8 cellular contexts compared by ENCODE assay signal in the genomic region with DNA sequence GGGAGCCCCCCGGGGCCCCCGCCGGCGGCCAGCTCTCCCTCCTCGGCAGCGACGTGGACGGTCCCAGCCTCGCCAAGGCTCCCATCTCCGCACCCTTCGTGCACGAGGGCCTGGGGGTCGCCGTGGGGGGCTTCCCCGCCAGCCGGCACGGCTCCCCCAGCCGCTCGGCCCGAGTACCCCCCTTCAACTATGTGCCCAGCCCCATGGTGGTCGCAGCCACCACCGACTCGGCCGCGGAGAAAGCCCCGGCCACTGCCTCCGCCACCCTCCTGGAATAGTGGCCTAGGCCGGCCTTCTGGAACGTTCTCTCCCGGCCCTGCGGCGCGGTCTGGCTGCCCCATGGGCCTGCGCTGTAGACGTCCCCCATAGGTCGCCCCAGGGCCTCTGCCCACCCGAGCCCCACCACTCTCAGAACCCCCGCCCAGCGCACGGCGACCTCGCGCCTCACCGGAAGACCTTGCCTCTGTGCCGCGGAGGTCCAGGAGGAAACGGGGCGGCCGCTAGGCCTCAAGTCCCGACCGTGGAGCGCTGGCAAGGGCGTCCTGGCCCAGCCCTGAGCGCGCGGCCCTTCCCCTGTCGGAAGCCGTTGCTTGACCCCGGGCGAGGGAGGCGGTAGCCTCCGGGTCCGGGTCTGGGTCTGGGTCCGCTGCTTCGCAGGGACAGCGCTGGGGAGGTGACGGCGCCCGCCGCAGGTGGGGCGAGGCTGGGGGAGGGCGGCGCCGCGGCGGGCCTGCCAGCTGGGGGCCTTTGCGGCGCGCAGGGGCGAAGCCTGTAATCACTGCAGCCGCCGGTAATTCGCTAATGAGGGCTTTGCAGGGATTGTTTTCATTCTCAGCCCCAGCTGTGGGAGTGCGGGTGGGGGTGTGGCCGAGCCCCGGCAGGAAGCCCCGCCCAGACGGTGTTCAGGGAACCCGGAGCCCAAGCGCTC. TPM values are rescaled to one million over a fixed set of nuclear protein-coding genes. Genes with fewer than 3 reads are reported as not detected.
A peak's percentile ranks its signal among the peaks of the same experiment; 100 is the strongest.
DNase-seq lines count a peak whose midpoint lies in the region; ATAC-seq and TF ChIP-seq lines count a peak whose summit lies in the region.

No MANE protein-coding gene starts in this region.

- peak; percentile 48 to 80 (median 68) for DNase-seq in CD4-positive, alpha-beta T cell
- DNase-seq in NCI-H1417 treated with DMSO at 0.1 percent for 48 hours (lab: John Stamatoyannopoulos, UW) = peak; percentile 78
- DNase-seq in activated CD4-positive, alpha-beta T cell treated with anti-CD3 and anti-CD28 coated beads, Interleukin-2, amount 50 U/mL, for 4 hours = peak; percentile 74
- peak; percentile 55 to 57 (median 57) for DNase-seq in effector memory CD8-positive, alpha-beta T cell
- DNase-seq in neural crest cell (ENCODE audit: low read depth, low spot score) = no peak
- DNase-seq in suprapubic skin (ENCODE audit: low spot score in 2 of 2) = no peak

- CTCF ChIA-PET in CD4-positive, alpha-beta T cell (lab: Charles Lee) = interaction anchor here (1.8 to 2.1 kb wide), 2 partner anchors 21 to 25 kb away, joined by 9 to 16 read pairs; a partner anchor contains a TSS

- no peaks in the 10 kb centered on the region for H3K9me3 ChIP-seq in CD4-positive, alpha-beta T cell (ENCODE audit: control insufficient read depth, low read length)
- H3K9me3 ChIP-seq in suprapubic skin = no peaks in the 10 kb centered on the region

- H3K27me3 ChIP-seq in CD4-positive, alpha-beta T cell (ENCODE audit: control insufficient read depth, insufficient read depth, low read length) = peaks cover 29% of the 10 kb centered on the region
- H3K27me3 ChIP-seq in suprapubic skin = peaks cover 89% of the 10 kb centered on the region

- H3K4me3 Mint-ChIP-seq in CD4-positive, alpha-beta T cell = peak overlapping the region; percentile 68
- H3K4me3 Mint-ChIP-seq in effector memory CD8-positive, alpha-beta T cell = peak overlapping the region; percentile 80 to 81
- H3K4me3 Mint-ChIP-seq in neural crest cell = peak overlapping the region; percentile 57

- H3K27me3 Mint-ChIP-seq in CD4-positive, alpha-beta T cell = no peaks in the 10 kb centered on the region
- H3K27me3 Mint-ChIP-seq in effector memory CD8-positive, alpha-beta T cell = peaks cover 0 to 18% of the 10 kb centered on the region in 2 donors
- peaks cover 55% of the 10 kb centered on the region for H3K27me3 Mint-ChIP-seq in neural crest cell (ENCODE audit: low read depth)

- POLR2A ChIA-PET in CD4-positive, alpha-beta T cell (lab: Charles Lee) = interaction anchor here (1.0 to 3.9 kb wide), 5 partner anchors 9 to 26 kb away, joined by 3 to 12 read pairs (median 8); a partner anchor contains a TSS

- TF ChIP-seq POLR2A in suprapubic skin (IDR thresholded peaks at IDR 0.05) = no peak

- peaks cover 5% of the 10 kb centered on the region for H3K36me3 Mint-ChIP-seq in CD4-positive, alpha-beta T cell (ENCODE audit: low read depth)
- H3K36me3 Mint-ChIP-seq in effector memory CD8-positive, alpha-beta T cell (ENCODE audit: insufficient read depth) = peaks cover 4% of the 10 kb centered on the region
- H3K36me3 Mint-ChIP-seq in neural crest cell (ENCODE audit: low read depth) = no peaks in the 10 kb centered on the region

- TF ChIP-seq CTCF in CD4-positive, alpha-beta T cell (IDR thresholded peaks at IDR 0.05) = no peak
- no peak for TF ChIP-seq CTCF in neural crest cell (conservative IDR thresholded peaks at IDR 0.05)
- TF ChIP-seq CTCF in suprapubic skin (IDR thresholded peaks at IDR 0.05) = no peak

- 1% methylated on average over 16 of the region's 90 CpGs for WGBS in suprapubic skin

- ATAC-seq in CD4-positive, alpha-beta T cell (ENCODE audit: poor library complexity) = peak; percentile 82
- ATAC-seq in effector memory CD8-positive, alpha-beta T cell (replicated peaks) = peak; percentile 61
- ATAC-seq in HG03139 (IDR thresholded peaks at IDR 0.05; ENCODE audit: unreplicated experiment) = no peak
- no peak for ATAC-seq in GM19463 (IDR thresholded peaks at IDR 0.05; ENCODE audit: unreplicated experiment)

- no peak overlapping the region for H3K27ac Mint-ChIP-seq in CD4-positive, alpha-beta T cell
- no peak overlapping the region for H3K27ac Mint-ChIP-seq in effector memory CD8-positive, alpha-beta T cell
- H3K27ac Mint-ChIP-seq in neural crest cell (ENCODE audit: unreplicated experiment) = no peak overlapping the region

- H3K4me3 ChIP-seq in suprapubic skin = peak overlapping the region; percentile 51

- TF ChIP-seq EP300 in suprapubic skin (IDR thresholded peaks at IDR 0.05) = no peak

- H3K4me1 ChIP-seq in suprapubic skin = peaks cover 79% of the 10 kb centered on the region

- H3K9me3 Mint-ChIP-seq in CD4-positive, alpha-beta T cell = no peaks in the 10 kb centered on the region
- no peaks in the 10 kb centered on the region for H3K9me3 Mint-ChIP-seq in effector memory CD8-positive, alpha-beta T cell
- H3K9me3 Mint-ChIP-seq in neural crest cell = no peaks in the 10 kb centered on the region

- intact Hi-C loops in CD4-positive, alpha-beta T cell (cut with DNase I, micrococcal nuclease) = loop anchor here (1.0 to 10.0 kb wide), 4 partner anchors 9 to 195 kb away; a partner anchor contains a TSS

- H3K4me1 Mint-ChIP-seq in CD4-positive, alpha-beta T cell (ENCODE audit: low read depth) = peaks cover 11% of the 10 kb centered on the region
- H3K4me1 Mint-ChIP-seq in effector memory CD8-positive, alpha-beta T cell (ENCODE audit: low read depth in 2 of 2) = peaks cover 0 to 19% of the 10 kb centered on the region in 2 donors
- peaks cover 6% of the 10 kb centered on the region for H3K4me1 Mint-ChIP-seq in neural crest cell

- H3K27ac ChIP-seq in CD4-positive, alpha-beta T cell (ENCODE audit: low read depth, low read length) = no peak overlapping the region
- no peak overlapping the region for H3K27ac ChIP-seq in suprapubic skin

- no peaks in the 10 kb centered on the region for H3K36me3 ChIP-seq in suprapubic skin

RNA-seq across cellular contexts. Expression of a gene that starts 8.8 kb away (rescaled TPM):
- total RNA-seq in CD4-positive, alpha-beta T cell = 10 to 100 TPM; 14.9 to 15.8 TPM
- 34.5 and 41.5 TPM in 2 replicates for total RNA-seq in neural crest cell
- 10 to 100 TPM; 25.1 to 41.2 (median 36.4) TPM for total RNA-seq in suprapubic skin

RNA-seq across cellular contexts. Expression of a gene that starts 19.9 kb away (rescaled TPM):
- 1 to 10 TPM; 4.2 to 5.2 TPM for total RNA-seq in CD4-positive, alpha-beta T cell
- 10.4 and 11.7 TPM in 2 replicates for total RNA-seq in neural crest cell
- total RNA-seq in suprapubic skin = 1 to 10 TPM; 1.4 to 6.6 (median 3.8) TPM

RNA-seq across cellular contexts. Expression of a gene that starts 20.3 kb away (rescaled TPM):
- total RNA-seq in CD4-positive, alpha-beta T cell = under 1 TPM; 0.20 to 0.30 TPM
- total RNA-seq in neural crest cell = 39.2 and 43.0 TPM in 2 replicates
- under 1 TPM in 3 of 4 donors, not detected in 1; 0.08 to 0.30 (median 0.26) TPM for total RNA-seq in suprapubic skin

RNA-seq across cellular contexts. Expression of a gene that starts 20.8 kb away (rescaled TPM):
- 1 to 10 TPM; 2.2 to 2.8 TPM for total RNA-seq in CD4-positive, alpha-beta T cell
- total RNA-seq in neural crest cell = 8.2 and 8.7 TPM in 2 replicates
- 10 to 100 TPM in 1 of 4 donors, 1 to 10 TPM in 3; 3.2 to 11.8 (median 8.1) TPM for total RNA-seq in suprapubic skin

RNA-seq across cellular contexts. Expression of a gene that starts 32.0 kb away (rescaled TPM):
- total RNA-seq in CD4-positive, alpha-beta T cell = 1,000 to 10,000 TPM; 2,193 to 2,200 TPM
- total RNA-seq in neural crest cell (1,578 and 1,580 TPM in 2 replicates), suprapubic skin (1,000 to 10,000 TPM; 1,802 to 3,909 (median 2,793) TPM)

Comparison
In these comparisons a context has a peak if more than half of its experiments do, and no peak if none do; other contexts are left out.
1. ATAC-seq: peak in CD4-positive, alpha-beta T cell (single experiment) and effector memory CD8-positive, alpha-beta T cell (single experiment); none in HG03139 (single experiment) and GM19463 (single experiment).
2. DNase-seq: peak in CD4-positive, alpha-beta T cell (10 of 10), NCI-H1417 treated with DMSO at 0.1 percent for 48 hours (single experiment), activated CD4-positive, alpha-beta T cell treated with anti-CD3 and anti-CD28 coated beads, Interleukin-2, amount 50 U/mL, for 4 hours (2 of 2) and effector memory CD8-positive, alpha-beta T cell (3 of 3); none in neural crest cell (single experiment) and suprapubic skin (0 of 2).
3. RNA of a gene that starts 20.3 kb away (total RNA-seq): 39.2 to 43.0 TPM in neural crest cell; 0.20 to 0.30 TPM in CD4-positive, alpha-beta T cell and 0.08 to 0.30 TPM in suprapubic skin; every median in the first group is over 10 times any median in the second.
4. Peak in every context shown above with its lines, with median percentiles within 50 percentile points of each other: H3K4me3 Mint-ChIP-seq.